22 cellular contexts compared by ENCODE assay signal in genomic region chr3:46096336-46096735, GRCh38.
DNase-seq lines count a peak whose midpoint lies in the region; ATAC-seq and TF ChIP-seq lines count a peak whose summit lies in the region.
"Had no signal": no experiment of that assay in that cellular context is flagged by ENCODE, and none has a peak within 500 bp of the region (broad histone marks: within the 10 kb centered on the region; RNA-seq: fewer than 3 reads in every experiment).

No MANE protein-coding gene starts in this region.

- H3K4me1 Mint-ChIP-seq in T-helper 1 cell treated with Interleukin-12 subunit alpha and Interleukin-12 subunit beta and Interleukin-4 antibody, amounts not matched to agents 30 μg/mL and 1 μg/mL, for 36 hours (ENCODE audit: low read depth): peaks cover 67% of the 10 kb centered on the region
- H3K4me1 Mint-ChIP-seq in stimulated activated memory B cell treated with anti-CD40 and anti-IgM and Interleukin-4, amounts not matched to agents 10 μg/mL and 1 μg/mL and 100 μg/mL, for 72 hours: peaks cover 88% of the 10 kb centered on the region
- H3K4me1 Mint-ChIP-seq: brain had no signal

- peaks cover 33% of the 10 kb centered on the region for H3K36me3 Mint-ChIP-seq in T-helper 1 cell treated with Interleukin-12 subunit alpha and Interleukin-12 subunit beta and Interleukin-4 antibody, amounts not matched to agents 30 μg/mL and 1 μg/mL, for 36 hours (ENCODE audit: low read depth)
- no peaks in the 10 kb centered on the region for H3K36me3 Mint-ChIP-seq in stimulated activated memory B cell treated with anti-CD40 and anti-IgM and Interleukin-4, amounts not matched to agents 10 μg/mL and 1 μg/mL and 100 μg/mL, for 72 hours
- H3K36me3 Mint-ChIP-seq: brain had no signal

- DNase-seq in T-helper 1 cell (no peak), RPMI7951 (ENCODE audit: low read depth) (peak; percentile 78), fibroblast of mammary gland (ENCODE audit: low read depth) (peak; percentile 73), middle frontal gyrus (ENCODE audit: extremely low spot score, low spot score) (no peak)
- DNase-seq: activated CD4-positive, alpha-beta T cell treated with anti-CD3 and anti-CD28 coated beads for 4 hours; activated naive CD4-positive, alpha-beta T cell treated with anti-CD3 and anti-CD28 coated beads, Interleukin-2, amount 50 U/mL, for 16 hours; activated T-cell treated with anti-CD3 and anti-CD28 coated beads, Interleukin-2, amount 50 U/mL, for 1 hour; C1 segment of cervical spinal cord; DMS53; MG63; NCI-H2227 treated with DMSO at 0.1 percent for 48 hours; Peyer's patch; posterior cingulate gyrus; stimulated activated CD8-positive, alpha-beta memory T cell treated with anti-CD3 and anti-CD28 coated beads, Interleukin-4, amount 100 ng/mL, for 48 hours had no signal

- peak overlapping the region; percentile 96 for H3K27ac Mint-ChIP-seq in T-helper 1 cell treated with Interleukin-12 subunit alpha and Interleukin-12 subunit beta and Interleukin-4 antibody, amounts not matched to agents 30 μg/mL and 1 μg/mL, for 36 hours
- H3K27ac Mint-ChIP-seq in stimulated activated memory B cell treated with anti-CD40 and anti-IgM and Interleukin-4, amounts not matched to agents 10 μg/mL and 1 μg/mL and 100 μg/mL, for 72 hours: peak overlapping the region; percentile 91
- H3K27ac Mint-ChIP-seq: brain had no signal

- H3K4me3 Mint-ChIP-seq in T-helper 1 cell treated with Interleukin-12 subunit alpha and Interleukin-12 subunit beta and Interleukin-4 antibody, amounts not matched to agents 30 μg/mL and 1 μg/mL, for 36 hours: no peak overlapping the region
- no peak overlapping the region for H3K4me3 Mint-ChIP-seq in stimulated activated memory B cell treated with anti-CD40 and anti-IgM and Interleukin-4, amounts not matched to agents 10 μg/mL and 1 μg/mL and 100 μg/mL, for 72 hours
- H3K4me3 Mint-ChIP-seq: brain had no signal

- H3K9me3 Mint-ChIP-seq in T-helper 1 cell treated with Interleukin-12 subunit alpha and Interleukin-12 subunit beta and Interleukin-4 antibody, amounts not matched to agents 30 μg/mL and 1 μg/mL, for 36 hours: peaks cover 8% of the 10 kb centered on the region
- H3K9me3 Mint-ChIP-seq in stimulated activated memory B cell treated with anti-CD40 and anti-IgM and Interleukin-4, amounts not matched to agents 10 μg/mL and 1 μg/mL and 100 μg/mL, for 72 hours: peaks cover 8% of the 10 kb centered on the region

- no peak overlapping the region for H3K4me3 ChIP-seq in fibroblast of mammary gland (ENCODE audit: control insufficient read depth, low read depth, low read length)
- H3K4me3 ChIP-seq: MG63, Peyer's patch, SK-N-MC, smooth muscle cell, suprapubic skin had no signal

- TF ChIP-seq CTCF in fibroblast of mammary gland (conservative IDR thresholded peaks at IDR 0.05; ENCODE audit: control insufficient read depth, insufficient read depth, low read depth, low read length): no peak

- ATAC-seq in stimulated activated memory B cell treated with anti-CD40 and anti-IgM and Interleukin-4, amounts not matched to agents 10 μg/mL and 1 μg/mL and 100 μg/mL, for 72 hours: no peak
- ATAC-seq in HG03039 (IDR thresholded peaks at IDR 0.05; ENCODE audit: unreplicated experiment): no peak
- no peak for ATAC-seq in HG03571 (IDR thresholded peaks at IDR 0.05; ENCODE audit: unreplicated experiment)

- no peaks in the 10 kb centered on the region for H3K27me3 Mint-ChIP-seq in T-helper 1 cell treated with Interleukin-12 subunit alpha and Interleukin-12 subunit beta and Interleukin-4 antibody, amounts not matched to agents 30 μg/mL and 1 μg/mL, for 36 hours (ENCODE audit: low read depth)
- no peaks in the 10 kb centered on the region for H3K27me3 Mint-ChIP-seq in stimulated activated memory B cell treated with anti-CD40 and anti-IgM and Interleukin-4, amounts not matched to agents 10 μg/mL and 1 μg/mL and 100 μg/mL, for 72 hours

Comparison
In these comparisons a context has a peak if more than half of its experiments do, and no peak if none do; other contexts are left out.
1. DNase-seq: peak in RPMI7951 (single experiment) and fibroblast of mammary gland (single experiment); none in T-helper 1 cell (0 of 5) and middle frontal gyrus (single experiment).